In the genomic region with DNA sequence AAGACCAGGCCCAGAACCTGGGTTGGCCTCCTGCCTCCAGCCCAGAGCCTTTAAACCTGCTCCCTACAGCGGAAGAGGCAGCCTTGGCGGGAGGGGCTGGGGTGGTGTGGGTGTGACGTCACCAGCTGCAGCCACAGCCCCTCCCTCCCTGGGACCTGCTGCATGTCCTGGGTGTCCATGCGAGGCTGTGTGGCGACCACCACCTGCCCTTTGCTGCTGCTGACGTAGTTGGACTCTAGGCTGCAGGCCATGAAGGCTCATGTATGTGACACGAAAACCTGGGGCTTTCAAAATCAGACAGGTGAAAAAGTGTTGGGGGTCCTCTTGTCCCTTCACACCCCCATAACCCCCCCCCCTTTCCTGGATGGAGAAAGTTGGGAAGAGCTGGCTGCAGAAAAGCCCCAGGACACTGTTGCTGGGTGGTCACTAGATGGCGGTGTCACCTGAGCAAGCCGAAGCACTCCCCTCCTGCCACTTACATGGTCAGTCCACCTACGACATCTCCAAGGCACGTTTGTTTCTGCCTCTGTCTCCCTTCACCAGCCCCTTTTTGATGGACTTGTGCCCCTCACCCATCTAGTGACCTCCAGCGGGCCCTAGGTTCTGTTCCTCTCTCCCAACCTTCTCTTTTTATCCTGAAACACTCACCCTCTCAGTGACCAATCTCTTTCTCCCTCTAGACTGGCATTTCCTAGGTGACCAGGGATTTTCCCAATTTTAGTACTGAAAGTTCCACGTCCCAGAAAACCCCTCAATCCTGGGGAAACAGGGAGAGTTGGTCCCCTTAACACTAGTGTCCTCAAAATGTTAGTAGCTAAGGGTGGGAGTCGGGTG, we compare ENCODE assay signal across 1 cellular context.
TF ChIP-seq lines count a peak whose summit lies in the region.

No MANE protein-coding gene starts in this region.

TF ChIP-seq in K562, 482 proteins besides CTCF, POLR2A, EP300 and RAD21 (continued from another document and continues in another):
- TF ChIP-seq ATF2 (CRISPR knock-in tag; IDR thresholded peaks at IDR 0.05), result 0 out of 2 replicates have a peak, but pooled peaks have one; percentile 50
- TF ChIP-seq POLR2B (IDR thresholded peaks at IDR 0.05; ENCODE audit: low read depth, partially characterized antibody), result no peak
- no peak for TF ChIP-seq CEBPB (tag; IDR thresholded peaks at IDR 0.05)
- no peak for TF ChIP-seq CBX1 (IDR thresholded peaks at IDR 0.05; ENCODE audit: low read depth)
- TF ChIP-seq NUFIP1 (IDR thresholded peaks at IDR 0.05; ENCODE audit: partially characterized antibody), result no peak
- peak; percentile 50; the same call in 1 of the 2 replicates for TF ChIP-seq L3MBTL2 (IDR thresholded peaks at IDR 0.05)
- TF ChIP-seq TCF7L2 (IDR thresholded peaks at IDR 0.05; ENCODE audit: low read depth, low read length), result no peak
- TF ChIP-seq SIRT6 (IDR thresholded peaks at IDR 0.05; ENCODE audit: low read depth, low read length), result no peak
- no peak for TF ChIP-seq PTTG1 (tag; IDR thresholded peaks at IDR 0.05; ENCODE audit: low read depth)
- no peak for TF ChIP-seq NFATC3 (IDR thresholded peaks at IDR 0.05)
- TF ChIP-seq, protein P1, sequence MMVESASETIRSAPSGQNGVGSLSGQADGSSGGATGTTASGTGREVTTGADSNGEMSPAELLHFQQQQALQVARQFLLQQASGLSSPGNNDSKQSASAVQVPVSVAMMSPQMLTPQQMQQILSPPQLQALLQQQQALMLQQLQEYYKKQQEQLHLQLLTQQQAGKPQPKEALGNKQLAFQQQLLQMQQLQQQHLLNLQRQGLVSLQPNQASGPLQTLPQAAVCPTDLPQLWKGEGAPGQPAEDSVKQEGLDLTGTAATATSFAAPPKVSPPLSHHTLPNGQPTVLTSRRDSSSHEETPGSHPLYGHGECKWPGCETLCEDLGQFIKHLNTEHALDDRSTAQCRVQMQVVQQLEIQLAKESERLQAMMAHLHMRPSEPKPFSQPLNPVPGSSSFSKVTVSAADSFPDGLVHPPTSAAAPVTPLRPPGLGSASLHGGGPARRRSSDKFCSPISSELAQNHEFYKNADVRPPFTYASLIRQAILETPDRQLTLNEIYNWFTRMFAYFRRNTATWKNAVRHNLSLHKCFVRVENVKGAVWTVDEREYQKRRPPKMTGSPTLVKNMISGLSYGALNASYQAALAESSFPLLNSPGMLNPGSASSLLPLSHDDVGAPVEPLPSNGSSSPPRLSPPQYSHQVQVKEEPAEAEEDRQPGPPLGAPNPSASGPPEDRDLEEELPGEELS (CRISPR knock-in tag; IDR thresholded peaks at IDR 0.05; ENCODE audit: borderline replicate concordance), result 0 out of 2 replicates have a peak, but pooled peaks have one; percentile 28
- TF ChIP-seq HNRNPK (IDR thresholded peaks at IDR 0.05; ENCODE audit: low read depth, low read length, poor library complexity, severe bottlenecking), result no peak
- peak; percentile 70 for TF ChIP-seq DEAF1 (CRISPR knock-in tag; IDR thresholded peaks at IDR 0.05)
- TF ChIP-seq PHF8 (IDR thresholded peaks at IDR 0.05; ENCODE audit: borderline replicate concordance, low read length), result no peak
- no peak for TF ChIP-seq SMARCC2 (IDR thresholded peaks at IDR 0.05; ENCODE audit: low read depth)
- TF ChIP-seq MAFK (IDR thresholded peaks at IDR 0.05; ENCODE audit: low read length), result no peak
- no peak for TF ChIP-seq ZNF778 (CRISPR knock-in tag; IDR thresholded peaks at IDR 0.05)
- TF ChIP-seq ZBTB5 (IDR thresholded peaks at IDR 0.05), result no peak
- TF ChIP-seq HNRNPL (IDR thresholded peaks at IDR 0.05; ENCODE audit: low read depth, low read length), result no peak
- TF ChIP-seq PRDM10 (IDR thresholded peaks at IDR 0.05; ENCODE audit: partially characterized antibody), result peak; percentile 87
- TF ChIP-seq RB1 (IDR thresholded peaks at IDR 0.05; ENCODE audit: low read depth), result peak; percentile 18; the same call in 1 of the 2 replicates
- TF ChIP-seq, protein P2, sequence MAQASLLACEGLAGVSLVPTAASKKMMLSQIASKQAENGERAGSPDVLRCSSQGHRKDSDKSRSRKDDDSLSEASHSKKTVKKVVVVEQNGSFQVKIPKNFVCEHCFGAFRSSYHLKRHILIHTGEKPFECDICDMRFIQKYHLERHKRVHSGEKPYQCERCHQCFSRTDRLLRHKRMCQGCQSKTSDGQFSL (CRISPR knock-in tag; IDR thresholded peaks at IDR 0.05), result 0 out of 2 replicates have a peak, but pooled peaks have one; percentile 46
- TF ChIP-seq, protein P2 (tag; IDR thresholded peaks at IDR 0.05), result peak in 1 of 2 experiments; percentile 61; a peak in 1 of 4 replicates
- TF ChIP-seq SRF (CRISPR knock-in tag; IDR thresholded peaks at IDR 0.05), result 0 out of 4 replicates have a peak, but pooled peaks of 1 of the 2 experiments have one; percentile 5
- TF ChIP-seq, protein P3, sequence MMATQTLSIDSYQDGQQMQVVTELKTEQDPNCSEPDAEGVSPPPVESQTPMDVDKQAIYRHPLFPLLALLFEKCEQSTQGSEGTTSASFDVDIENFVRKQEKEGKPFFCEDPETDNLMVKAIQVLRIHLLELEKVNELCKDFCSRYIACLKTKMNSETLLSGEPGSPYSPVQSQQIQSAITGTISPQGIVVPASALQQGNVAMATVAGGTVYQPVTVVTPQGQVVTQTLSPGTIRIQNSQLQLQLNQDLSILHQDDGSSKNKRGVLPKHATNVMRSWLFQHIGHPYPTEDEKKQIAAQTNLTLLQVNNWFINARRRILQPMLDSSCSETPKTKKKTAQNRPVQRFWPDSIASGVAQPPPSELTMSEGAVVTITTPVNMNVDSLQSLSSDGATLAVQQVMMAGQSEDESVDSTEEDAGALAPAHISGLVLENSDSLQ (IDR thresholded peaks at IDR 0.05), result no peak
- TF ChIP-seq KLF1 (tag; IDR thresholded peaks at IDR 0.05), result 0 out of 2 replicates have a peak, but pooled peaks have one; percentile 20
- no peak for TF ChIP-seq DIDO1 (tag; IDR thresholded peaks at IDR 0.05; ENCODE audit: low read depth)
- TF ChIP-seq, protein P4, sequence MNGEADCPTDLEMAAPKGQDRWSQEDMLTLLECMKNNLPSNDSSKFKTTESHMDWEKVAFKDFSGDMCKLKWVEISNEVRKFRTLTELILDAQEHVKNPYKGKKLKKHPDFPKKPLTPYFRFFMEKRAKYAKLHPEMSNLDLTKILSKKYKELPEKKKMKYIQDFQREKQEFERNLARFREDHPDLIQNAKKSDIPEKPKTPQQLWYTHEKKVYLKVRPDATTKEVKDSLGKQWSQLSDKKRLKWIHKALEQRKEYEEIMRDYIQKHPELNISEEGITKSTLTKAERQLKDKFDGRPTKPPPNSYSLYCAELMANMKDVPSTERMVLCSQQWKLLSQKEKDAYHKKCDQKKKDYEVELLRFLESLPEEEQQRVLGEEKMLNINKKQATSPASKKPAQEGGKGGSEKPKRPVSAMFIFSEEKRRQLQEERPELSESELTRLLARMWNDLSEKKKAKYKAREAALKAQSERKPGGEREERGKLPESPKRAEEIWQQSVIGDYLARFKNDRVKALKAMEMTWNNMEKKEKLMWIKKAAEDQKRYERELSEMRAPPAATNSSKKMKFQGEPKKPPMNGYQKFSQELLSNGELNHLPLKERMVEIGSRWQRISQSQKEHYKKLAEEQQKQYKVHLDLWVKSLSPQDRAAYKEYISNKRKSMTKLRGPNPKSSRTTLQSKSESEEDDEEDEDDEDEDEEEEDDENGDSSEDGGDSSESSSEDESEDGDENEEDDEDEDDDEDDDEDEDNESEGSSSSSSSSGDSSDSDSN (IDR thresholded peaks at IDR 0.05; ENCODE audit: borderline replicate concordance in 1 of 2, low read depth in 2 of 2, low read length in 2 of 2), result no peak
- no peak for TF ChIP-seq ZNF449 (CRISPR knock-in tag; IDR thresholded peaks at IDR 0.05)
- TF ChIP-seq NCOA4 (IDR thresholded peaks at IDR 0.05; ENCODE audit: partially characterized antibody), result no peak
- TF ChIP-seq TEAD1 (CRISPR knock-in tag; IDR thresholded peaks at IDR 0.05), result 0 out of 4 replicates have a peak, but pooled peaks of 1 of the 2 experiments have one; percentile 10
- TF ChIP-seq SREBF2 (CRISPR knock-in tag; IDR thresholded peaks at IDR 0.05), result no peak
- TF ChIP-seq CREB1 (IDR thresholded peaks at IDR 0.05), result peak; percentile 43; the same call in 1 of the 2 replicates
- TF ChIP-seq CREB1 (CRISPR knock-in tag; IDR thresholded peaks at IDR 0.05), result peak; percentile 76
- TF ChIP-seq, protein P5, sequence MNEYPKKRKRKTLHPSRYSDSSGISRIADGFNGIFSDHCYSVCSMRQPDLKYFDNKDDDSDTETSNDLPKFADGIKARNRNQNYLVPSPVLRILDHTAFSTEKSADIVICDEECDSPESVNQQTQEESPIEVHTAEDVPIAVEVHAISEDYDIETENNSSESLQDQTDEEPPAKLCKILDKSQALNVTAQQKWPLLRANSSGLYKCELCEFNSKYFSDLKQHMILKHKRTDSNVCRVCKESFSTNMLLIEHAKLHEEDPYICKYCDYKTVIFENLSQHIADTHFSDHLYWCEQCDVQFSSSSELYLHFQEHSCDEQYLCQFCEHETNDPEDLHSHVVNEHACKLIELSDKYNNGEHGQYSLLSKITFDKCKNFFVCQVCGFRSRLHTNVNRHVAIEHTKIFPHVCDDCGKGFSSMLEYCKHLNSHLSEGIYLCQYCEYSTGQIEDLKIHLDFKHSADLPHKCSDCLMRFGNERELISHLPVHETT (CRISPR knock-in tag; conservative IDR thresholded peaks at IDR 0.05 in 1 of 2, IDR thresholded peaks at IDR 0.05 in 1 of 2), result no peak
